ENCODE assay signal across 9 cellular contexts in genomic region chr7:38179719-38180333, GRCh38. TPM values are rescaled to one million over a fixed set of nuclear protein-coding genes. Genes with fewer than 3 reads are reported as not detected.
DNase-seq lines count a peak whose midpoint lies in the region; ATAC-seq and TF ChIP-seq lines count a peak whose summit lies in the region.
"Had no signal": no experiment of that assay in that cellular context is flagged by ENCODE, and none has a peak within 500 bp of the region (broad histone marks: within the 10 kb centered on the region; RNA-seq: fewer than 3 reads in every experiment).

No MANE protein-coding gene starts in this region.

- H3K4me1 ChIP-seq in heart right ventricle (peaks cover 2 to 65% (median 47%) of the 10 kb centered on the region in 9 donors), adrenal gland (replicated peaks in 1 of 2) (peaks cover 0 to 19% of the 10 kb centered on the region in 2 donors), uterus (no peaks in the 10 kb centered on the region)

- TF ChIP-seq POLR2A in adrenal gland (IDR thresholded peaks at IDR 0.05): no peak
- no peak for TF ChIP-seq POLR2A in uterus (IDR thresholded peaks at IDR 0.05)

- H3K36me3 ChIP-seq in heart right ventricle (peaks cover 0 to 6% (median 0%) of the 10 kb centered on the region in 9 donors), adrenal gland (replicated peaks in 1 of 2) (no peaks in the 10 kb centered on the region), uterus (no peaks in the 10 kb centered on the region)

- H3K27me3 ChIP-seq in heart right ventricle: no peaks in the 10 kb centered on the region
- H3K27me3 ChIP-seq in adrenal gland: no peaks in the 10 kb centered on the region
- H3K27me3 ChIP-seq in uterus: no peaks in the 10 kb centered on the region

- ATAC-seq in heart right ventricle (no peak), left cardiac atrium (no peak), HG03097 (IDR thresholded peaks at IDR 0.05; ENCODE audit: low FRiP score, unreplicated experiment) (no peak)

- H3K9me3 ChIP-seq in heart right ventricle: no peaks in the 10 kb centered on the region
- no peaks in the 10 kb centered on the region for H3K9me3 ChIP-seq in adrenal gland (replicated peaks in 1 of 3)
- no peaks in the 10 kb centered on the region for H3K9me3 ChIP-seq in uterus

- H3K4me3 ChIP-seq in heart right ventricle (peak overlapping the region in 5 of 10 donors; percentile 64 to 89 (median 85)), adrenal gland (no peak overlapping the region), uterus (peak overlapping the region in 1 of 2 donors; percentile 80)

- 21 to 25% methylated on average over 3 of the region's 3 CpGs for WGBS in heart right ventricle, 2 donors
- 20 to 26% (median 25%) methylated on average over 3 of the region's 3 CpGs for WGBS in adrenal gland, 4 donors

- TF ChIP-seq CTCF in heart right ventricle (IDR thresholded peaks at IDR 0.05) (no peak), adrenal gland (IDR thresholded peaks at IDR 0.05) (no peak), uterus (IDR thresholded peaks at IDR 0.05) (no peak)

- intact Hi-C loops in heart right ventricle (cut with DNase I) (loop anchor here in 6 of 10 donors (1.0 to 5.0 kb wide), 5 partner anchors 17 to 73 kb away; no protein-coding TSS in a partner anchor), left cardiac atrium (cut with DNase I) (no loop called here), adrenal gland (cut with DNase I) (no loop called here), uterus (cut with DNase I; ENCODE audit: low total_unique reads) (no loop called here)

- DNase-seq in heart right ventricle (no peak), left cardiac atrium (no peak), adrenal gland (peak in 4 of 7 donors; percentile 8 to 25 (median 20)), lung microvascular endothelial cell (ENCODE audit: low read depth in 2 of 2) (peak; percentile 19 to 28), uterus (no peak), NCI-H226 (no peak), DMS53 treated with DMSO at 0.1 percent for 48 hours (lab: John Stamatoyannopoulos, UW; ENCODE audit: unreplicated experiment) (no peak)
- DNase-seq: caudate nucleus had no signal

- peak overlapping the region in 7 of 10 donors; percentile 13 to 95 (median 35) for H3K27ac ChIP-seq in heart right ventricle
- H3K27ac ChIP-seq in adrenal gland: peak overlapping the region in 3 of 5 donors; percentile 87 to 93 (median 90)
- peak overlapping the region; percentile 94 to 97 for H3K27ac ChIP-seq in uterus

RNA-seq across cellular contexts. Expression of gene STARD3NL, which starts 1.8 kb away (rescaled TPM):
- 10 to 100 TPM; 17.6 to 29.3 (median 24.2) TPM for total RNA-seq in heart right ventricle
- polyA plus RNA-seq in heart right ventricle: 10 to 100 TPM; 11.9 to 24.0 TPM
- total RNA-seq in left cardiac atrium: 10 to 100 TPM; 31.8 to 34.8 TPM
- total RNA-seq in adrenal gland: 10 to 100 TPM; 14.6 to 40.5 (median 27.6) TPM
- 10 to 100 TPM; 13.9 to 30.4 (median 17.6) TPM for polyA plus RNA-seq in adrenal gland
- 85.2 and 107 TPM in 2 replicates for total RNA-seq in lung microvascular endothelial cell
- total RNA-seq in uterus: 10 to 100 TPM; 36.9 to 95.6 (median 53.6) TPM

Comparison
In these comparisons a context has a peak if more than half of its experiments do, and no peak if none do; other contexts are left out.
1. intact Hi-C loops: an anchor here in heart right ventricle (1.0 to 5.0 kb wide); none called in left cardiac atrium, adrenal gland and uterus.
2. DNase-seq: peak in adrenal gland (4 of 7) and lung microvascular endothelial cell (2 of 2); none in heart right ventricle (0 of 2), left cardiac atrium (single experiment), uterus (0 of 2), NCI-H226 (single experiment) and DMS53 treated with DMSO at 0.1 percent for 48 hours (single experiment).
3. H3K27ac ChIP-seq: peak in every context shown above with its lines; median percentile 96 in uterus; 90 in adrenal gland; 35 in heart right ventricle.